In genomic region chr9:94056442-94056974, GRCh38 we compare ENCODE assay signal across 1 cellular context.
TF ChIP-seq lines count a peak whose summit lies in the region.

No MANE protein-coding gene starts in this region.

TF ChIP-seq in HepG2, 621 proteins besides CTCF, POLR2A, EP300 and RAD21 (continued from another document):
- TF ChIP-seq HINFP (CRISPR knock-in tag; IDR thresholded peaks at IDR 0.05; ENCODE audit: low read depth) (no peak), ZNF816 (CRISPR knock-in tag; IDR thresholded peaks at IDR 0.05; ENCODE audit: borderline replicate concordance) (no peak), ZSCAN29 (CRISPR knock-in tag; conservative IDR thresholded peaks at IDR 0.05) (no peak), CREB3 (CRISPR knock-in tag; IDR thresholded peaks at IDR 0.05) (no peak)
- TF ChIP-seq, protein P1, sequence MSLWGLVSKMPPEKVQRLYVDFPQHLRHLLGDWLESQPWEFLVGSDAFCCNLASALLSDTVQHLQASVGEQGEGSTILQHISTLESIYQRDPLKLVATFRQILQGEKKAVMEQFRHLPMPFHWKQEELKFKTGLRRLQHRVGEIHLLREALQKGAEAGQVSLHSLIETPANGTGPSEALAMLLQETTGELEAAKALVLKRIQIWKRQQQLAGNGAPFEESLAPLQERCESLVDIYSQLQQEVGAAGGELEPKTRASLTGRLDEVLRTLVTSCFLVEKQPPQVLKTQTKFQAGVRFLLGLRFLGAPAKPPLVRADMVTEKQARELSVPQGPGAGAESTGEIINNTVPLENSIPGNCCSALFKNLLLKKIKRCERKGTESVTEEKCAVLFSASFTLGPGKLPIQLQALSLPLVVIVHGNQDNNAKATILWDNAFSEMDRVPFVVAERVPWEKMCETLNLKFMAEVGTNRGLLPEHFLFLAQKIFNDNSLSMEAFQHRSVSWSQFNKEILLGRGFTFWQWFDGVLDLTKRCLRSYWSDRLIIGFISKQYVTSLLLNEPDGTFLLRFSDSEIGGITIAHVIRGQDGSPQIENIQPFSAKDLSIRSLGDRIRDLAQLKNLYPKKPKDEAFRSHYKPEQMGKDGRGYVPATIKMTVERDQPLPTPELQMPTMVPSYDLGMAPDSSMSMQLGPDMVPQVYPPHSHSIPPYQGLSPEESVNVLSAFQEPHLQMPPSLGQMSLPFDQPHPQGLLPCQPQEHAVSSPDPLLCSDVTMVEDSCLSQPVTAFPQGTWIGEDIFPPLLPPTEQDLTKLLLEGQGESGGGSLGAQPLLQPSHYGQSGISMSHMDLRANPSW (CRISPR knock-in tag; IDR thresholded peaks at IDR 0.05; ENCODE audit: borderline replicate concordance) = no peak
- TF ChIP-seq, protein P2, sequence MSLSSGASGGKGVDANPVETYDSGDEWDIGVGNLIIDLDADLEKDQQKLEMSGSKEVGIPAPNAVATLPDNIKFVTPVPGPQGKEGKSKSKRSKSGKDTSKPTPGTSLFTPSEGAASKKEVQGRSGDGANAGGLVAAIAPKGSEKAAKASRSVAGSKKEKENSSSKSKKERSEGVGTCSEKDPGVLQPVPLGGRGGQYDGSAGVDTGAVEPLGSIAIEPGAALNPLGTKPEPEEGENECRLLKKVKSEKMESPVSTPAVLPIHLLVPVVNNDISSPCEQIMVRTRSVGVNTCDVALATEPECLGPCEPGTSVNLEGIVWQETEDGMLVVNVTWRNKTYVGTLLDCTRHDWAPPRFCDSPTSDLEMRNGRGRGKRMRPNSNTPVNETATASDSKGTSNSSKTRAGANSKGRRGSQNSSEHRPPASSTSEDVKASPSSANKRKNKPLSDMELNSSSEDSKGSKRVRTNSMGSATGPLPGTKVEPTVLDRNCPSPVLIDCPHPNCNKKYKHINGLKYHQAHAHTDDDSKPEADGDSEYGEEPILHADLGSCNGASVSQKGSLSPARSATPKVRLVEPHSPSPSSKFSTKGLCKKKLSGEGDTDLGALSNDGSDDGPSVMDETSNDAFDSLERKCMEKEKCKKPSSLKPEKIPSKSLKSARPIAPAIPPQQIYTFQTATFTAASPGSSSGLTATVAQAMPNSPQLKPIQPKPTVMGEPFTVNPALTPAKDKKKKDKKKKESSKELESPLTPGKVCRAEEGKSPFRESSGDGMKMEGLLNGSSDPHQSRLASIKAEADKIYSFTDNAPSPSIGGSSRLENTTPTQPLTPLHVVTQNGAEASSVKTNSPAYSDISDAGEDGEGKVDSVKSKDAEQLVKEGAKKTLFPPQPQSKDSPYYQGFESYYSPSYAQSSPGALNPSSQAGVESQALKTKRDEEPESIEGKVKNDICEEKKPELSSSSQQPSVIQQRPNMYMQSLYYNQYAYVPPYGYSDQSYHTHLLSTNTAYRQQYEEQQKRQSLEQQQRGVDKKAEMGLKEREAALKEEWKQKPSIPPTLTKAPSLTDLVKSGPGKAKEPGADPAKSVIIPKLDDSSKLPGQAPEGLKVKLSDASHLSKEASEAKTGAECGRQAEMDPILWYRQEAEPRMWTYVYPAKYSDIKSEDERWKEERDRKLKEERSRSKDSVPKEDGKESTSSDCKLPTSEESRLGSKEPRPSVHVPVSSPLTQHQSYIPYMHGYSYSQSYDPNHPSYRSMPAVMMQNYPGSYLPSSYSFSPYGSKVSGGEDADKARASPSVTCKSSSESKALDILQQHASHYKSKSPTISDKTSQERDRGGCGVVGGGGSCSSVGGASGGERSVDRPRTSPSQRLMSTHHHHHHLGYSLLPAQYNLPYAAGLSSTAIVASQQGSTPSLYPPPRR (CRISPR knock-in tag; IDR thresholded peaks at IDR 0.05; ENCODE audit: borderline replicate concordance) = no peak
TF ChIP-seq in HepG2: peak in this region for 0.
